8 cellular contexts compared by ENCODE assay signal in the genomic region with DNA sequence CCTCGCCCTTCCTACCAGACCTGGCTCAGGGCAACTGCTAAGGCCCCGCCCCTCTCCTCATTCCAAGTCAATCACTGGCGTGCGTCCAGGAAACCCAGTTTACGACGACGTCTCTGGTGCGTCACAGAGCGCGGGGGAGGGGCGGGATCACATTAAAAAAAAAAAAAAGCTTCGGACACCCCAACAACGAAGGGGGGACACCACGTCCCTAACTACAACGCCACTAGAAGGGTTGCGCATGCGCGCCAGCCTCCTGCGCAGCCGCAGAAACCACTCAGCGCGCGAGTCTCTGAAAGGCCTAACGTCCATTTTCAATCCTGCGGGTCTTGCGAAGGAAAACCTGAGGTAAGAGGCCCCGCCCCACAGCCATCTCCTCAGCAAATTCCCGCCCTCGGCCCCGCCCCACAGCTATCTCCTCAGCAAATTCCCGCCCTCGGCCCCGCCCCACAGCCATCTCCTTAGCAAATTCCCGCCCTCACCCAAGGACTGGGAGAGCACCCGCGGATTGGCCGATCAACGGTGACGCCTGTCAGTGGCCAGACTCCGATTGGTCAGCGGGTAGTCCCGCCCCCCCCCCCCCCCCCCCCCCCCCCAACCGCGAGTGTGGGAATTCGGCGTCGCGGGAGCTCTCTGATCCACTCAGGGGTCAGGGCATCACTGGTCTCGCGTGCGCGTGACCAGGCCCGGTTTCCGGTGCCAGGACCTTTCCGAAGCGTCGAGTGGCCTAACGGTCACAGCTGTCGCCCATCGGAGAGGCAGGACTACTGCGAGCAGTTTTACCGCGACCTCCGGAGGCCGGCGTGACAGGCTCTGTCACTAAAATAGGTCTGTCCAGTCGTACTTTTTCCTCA. TPM values are rescaled to one million over a fixed set of nuclear protein-coding genes. Genes with fewer than 3 reads are reported as not detected.
DNase-seq lines count a peak whose midpoint lies in the region; ATAC-seq, FAIRE-seq and TF ChIP-seq lines count a peak whose summit lies in the region.

A gene with protein sequence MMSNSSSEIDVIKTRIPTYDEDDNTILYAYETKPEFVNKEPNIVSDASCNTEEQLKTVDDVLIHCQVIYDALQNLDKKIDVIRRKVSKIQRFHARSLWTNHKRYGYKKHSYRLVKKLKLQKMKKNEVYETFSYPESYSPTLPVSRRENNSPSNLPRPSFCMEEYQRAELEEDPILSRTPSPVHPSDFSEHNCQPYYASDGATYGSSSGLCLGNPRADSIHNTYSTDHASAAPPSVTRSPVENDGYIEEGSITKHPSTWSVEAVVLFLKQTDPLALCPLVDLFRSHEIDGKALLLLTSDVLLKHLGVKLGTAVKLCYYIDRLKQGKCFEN (plus strand): TSS at position 638 of the 851 bp plus-strand sequence. CDS start 6,694 bp downstream, outside the sequence.

- no peak for TF ChIP-seq CTCF in AG04450 (IDR thresholded peaks at IDR 0.05; ENCODE audit: low read depth, low read length)

- ATAC-seq in HG03565 (IDR thresholded peaks at IDR 0.05; ENCODE audit: unreplicated experiment): peak; percentile 62

- no peaks in the 10 kb centered on the region for H3K27me3 ChIP-seq in AG04450 (ENCODE audit: control insufficient read depth, insufficient read depth, low read length)

- CTCF ChIA-PET in AG04450 (lab: Charles Lee): interaction anchor here (0.6 kb wide), 2 partner anchors 495 to 645 kb away, joined by 3 read pairs; no protein-coding TSS in a partner anchor

- POLR2A ChIA-PET in AG04450 (lab: Yijun Ruan, JAX): interaction anchor here (0.7 kb wide), 1 partner anchor 132 kb away, joined by 5 read pairs; no protein-coding TSS in a partner anchor

- peak; percentile 100 for FAIRE-seq in GM19239 (lab: Jason Lieb, UNC)

- H3K4me3 ChIP-seq in AG04450 (ENCODE audit: low read depth, low read length): peak within 1 kb of the TSS; percentile 77

- DNase-seq in AG04450 (ENCODE audit: low read depth, low spot score) (peak; percentile 94), GM19239 (ENCODE audit: insufficient read length, low spot score) (peak; percentile 17), NOMO-1 treated with DMSO at 0.1 percent for 48 hours (lab: John Stamatoyannopoulos, UW; ENCODE audit: unreplicated experiment) (peak; percentile 85), epithelial cell of prostate (ENCODE audit: low read depth, low spot score) (peak; percentile 83), midbrain (lab: John Stamatoyannopoulos, UW) (peak; percentile 93)
- peak; percentile 85 for DNase-seq in activated T-cell treated with anti-CD3 and anti-CD28 coated beads, Interleukin-2, amount 50 U/mL, for 1 hour
- DNase-seq in stimulated activated CD8-positive, alpha-beta memory T cell treated with anti-CD3 and anti-CD28 coated beads, Interleukin-15, amount 100 ng/mL, for 24 hours (ENCODE audit: low read depth): peak; percentile 55

- no peaks in the 10 kb centered on the region for H3K9me3 ChIP-seq in AG04450 (ENCODE audit: control insufficient read depth, insufficient read depth, low read length)

- peak within 1 kb of the TSS; percentile 82 for H3K27ac ChIP-seq in AG04450 (ENCODE audit: low read depth, low read length)
- H3K27ac ChIP-seq in epithelial cell of prostate: peak within 1 kb of the TSS; percentile 52

RNA-seq across cellular contexts. Expression of the gene that starts here (rescaled TPM):
- polyA plus RNA-seq in AG04450 (2011; rRNA removed): 10.1 and 13.2 TPM in 2 replicates
- 4.0 and 5.1 TPM in 2 replicates for polyA minus RNA-seq in AG04450 (2011; rRNA and poly(A)+ RNA removed)

Comparison
In these comparisons a context has a peak if more than half of its experiments do, and no peak if none do; other contexts are left out.
1. Peak in every context shown above with its lines: DNase-seq, ATAC-seq, H3K4me3 ChIP-seq and H3K27ac ChIP-seq.
2. DNase-seq: peak in every context shown above with its lines; median percentile 94 in AG04450; 93 in midbrain; 85 in NOMO-1 treated with DMSO at 0.1 percent for 48 hours; 85 in activated T-cell treated with anti-CD3 and anti-CD28 coated beads, Interleukin-2, amount 50 U/mL, for 1 hour; 83 in epithelial cell of prostate; 55 in stimulated activated CD8-positive, alpha-beta memory T cell treated with anti-CD3 and anti-CD28 coated beads, Interleukin-15, amount 100 ng/mL, for 24 hours; 17 in GM19239.